Comparison of ENCODE assay signal across 1 cellular context in the genomic region with DNA sequence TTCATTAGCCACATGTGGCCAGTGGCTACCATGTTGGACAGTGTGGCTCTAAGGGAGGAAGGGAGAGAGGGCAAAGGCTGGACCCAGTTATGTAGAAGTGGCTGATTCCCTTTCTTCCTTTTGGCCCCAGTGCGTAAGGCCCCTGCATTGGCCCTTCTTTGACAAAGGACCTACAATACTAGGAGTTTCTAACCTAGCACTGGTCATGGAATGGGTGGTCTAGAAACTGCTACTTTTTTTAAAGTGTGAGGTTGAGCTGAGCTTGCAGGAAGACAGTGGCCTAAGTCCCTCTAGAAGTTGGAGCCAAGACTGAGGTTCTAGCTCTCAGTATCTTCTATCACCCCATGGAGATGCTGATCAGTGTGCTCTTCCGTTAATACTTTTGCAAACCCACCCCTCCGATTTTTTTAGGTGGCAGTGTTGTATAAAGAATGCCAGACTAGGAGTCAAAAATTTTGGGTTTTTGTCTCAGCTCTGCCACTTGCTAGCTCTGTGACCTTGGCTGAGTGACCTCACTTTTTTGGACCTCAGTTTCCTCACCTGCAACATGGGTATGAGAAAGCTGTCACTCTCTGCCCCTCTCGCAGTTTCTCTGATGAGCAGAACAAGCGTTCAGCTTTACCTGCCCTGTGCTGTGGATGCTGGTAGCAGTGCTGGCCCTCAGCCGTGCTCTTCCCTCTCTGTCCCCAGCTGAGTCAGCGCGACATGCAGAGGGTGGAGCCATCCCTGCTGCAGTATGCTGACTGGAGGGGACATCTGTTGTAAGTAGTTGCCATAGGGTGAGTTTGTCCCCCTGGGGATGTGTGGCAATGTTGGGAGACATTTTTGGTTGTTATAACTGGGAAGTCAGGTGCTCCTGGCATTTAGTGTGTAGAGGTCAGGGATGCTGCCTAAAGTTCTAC.
A peak's percentile ranks its signal among the peaks of the same experiment; 100 is the strongest.
TF ChIP-seq lines count a peak whose summit lies in the region.

No MANE protein-coding gene starts in this region.

TF ChIP-seq in HepG2, 621 proteins besides CTCF, POLR2A, EP300 and RAD21:
- TF ChIP-seq, protein P1, sequence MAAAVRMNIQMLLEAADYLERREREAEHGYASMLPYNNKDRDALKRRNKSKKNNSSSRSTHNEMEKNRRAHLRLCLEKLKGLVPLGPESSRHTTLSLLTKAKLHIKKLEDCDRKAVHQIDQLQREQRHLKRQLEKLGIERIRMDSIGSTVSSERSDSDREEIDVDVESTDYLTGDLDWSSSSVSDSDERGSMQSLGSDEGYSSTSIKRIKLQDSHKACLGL (CRISPR knock-in tag; IDR thresholded peaks at IDR 0.05): no peak
- TF ChIP-seq ZNF777 (CRISPR knock-in tag; IDR thresholded peaks at IDR 0.05): no peak
- 0 out of 2 replicates have a peak, but pooled peaks have one; percentile 15 for TF ChIP-seq ZNF629 (CRISPR knock-in tag; conservative IDR thresholded peaks at IDR 0.05)
- TF ChIP-seq, protein P2, sequence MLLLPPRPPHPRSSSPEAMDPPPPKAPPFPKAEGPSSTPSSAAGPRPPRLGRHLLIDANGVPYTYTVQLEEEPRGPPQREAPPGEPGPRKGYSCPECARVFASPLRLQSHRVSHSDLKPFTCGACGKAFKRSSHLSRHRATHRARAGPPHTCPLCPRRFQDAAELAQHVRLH (CRISPR knock-in tag; IDR thresholded peaks at IDR 0.05; ENCODE audit: borderline replicate concordance, low read depth): no peak
- no peak for TF ChIP-seq HNRNPLL (IDR thresholded peaks at IDR 0.05; ENCODE audit: low read depth, low read length, poor library complexity, severe bottlenecking)
- no peak for TF ChIP-seq FOXK1 (CRISPR knock-in tag; IDR thresholded peaks at IDR 0.05; ENCODE audit: borderline replicate concordance, low read depth)
- no peak for TF ChIP-seq ZFP36L1 (CRISPR knock-in tag; IDR thresholded peaks at IDR 0.05)
- no peak for TF ChIP-seq TBP (CRISPR knock-in tag; IDR thresholded peaks at IDR 0.05)
- TF ChIP-seq, protein P3, sequence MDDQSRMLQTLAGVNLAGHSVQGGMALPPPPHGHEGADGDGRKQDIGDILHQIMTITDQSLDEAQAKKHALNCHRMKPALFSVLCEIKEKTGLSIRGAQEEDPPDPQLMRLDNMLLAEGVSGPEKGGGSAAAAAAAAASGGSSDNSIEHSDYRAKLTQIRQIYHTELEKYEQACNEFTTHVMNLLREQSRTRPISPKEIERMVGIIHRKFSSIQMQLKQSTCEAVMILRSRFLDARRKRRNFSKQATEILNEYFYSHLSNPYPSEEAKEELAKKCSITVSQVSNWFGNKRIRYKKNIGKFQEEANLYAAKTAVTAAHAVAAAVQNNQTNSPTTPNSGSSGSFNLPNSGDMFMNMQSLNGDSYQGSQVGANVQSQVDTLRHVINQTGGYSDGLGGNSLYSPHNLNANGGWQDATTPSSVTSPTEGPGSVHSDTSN (CRISPR knock-in tag; IDR thresholded peaks at IDR 0.05; ENCODE audit: borderline replicate concordance): no peak
- TF ChIP-seq ELF4 (CRISPR knock-in tag; IDR thresholded peaks at IDR 0.05; ENCODE audit: borderline replicate concordance): no peak
- TF ChIP-seq RFX5 (IDR thresholded peaks at IDR 0.05; ENCODE audit: low read depth, low read length): peak; percentile 55; the same call in 1 of the 2 replicates
- TF ChIP-seq, protein P4, sequence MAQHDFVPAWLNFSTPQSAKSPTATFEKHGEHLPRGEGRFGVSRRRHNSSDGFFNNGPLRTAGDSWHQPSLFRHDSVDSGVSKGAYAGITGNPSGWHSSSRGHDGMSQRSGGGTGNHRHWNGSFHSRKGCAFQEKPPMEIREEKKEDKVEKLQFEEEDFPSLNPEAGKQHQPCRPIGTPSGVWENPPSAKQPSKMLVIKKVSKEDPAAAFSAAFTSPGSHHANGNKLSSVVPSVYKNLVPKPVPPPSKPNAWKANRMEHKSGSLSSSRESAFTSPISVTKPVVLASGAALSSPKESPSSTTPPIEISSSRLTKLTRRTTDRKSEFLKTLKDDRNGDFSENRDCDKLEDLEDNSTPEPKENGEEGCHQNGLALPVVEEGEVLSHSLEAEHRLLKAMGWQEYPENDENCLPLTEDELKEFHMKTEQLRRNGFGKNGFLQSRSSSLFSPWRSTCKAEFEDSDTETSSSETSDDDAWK (CRISPR knock-in tag; IDR thresholded peaks at IDR 0.05): no peak
